ENCODE assay signal across 16 cellular contexts in genomic region chr4:3367866-3368265, GRCh38.
"Had no signal": no experiment of that assay in that cellular context is flagged by ENCODE, and none has a peak within 500 bp of the region (broad histone marks: within the 10 kb centered on the region; RNA-seq: fewer than 3 reads in every experiment).

No MANE protein-coding gene starts in this region.

- DNase-seq: activated CD4-positive, CD25-positive, alpha-beta regulatory T cell treated with anti-CD3 and anti-CD28 coated beads, Interleukin-2, amount 50 U/mL, for 72 hours; activated naive CD4-positive, alpha-beta T cell treated with anti-CD3 and anti-CD28 coated beads, Interleukin-2, amount 50 U/mL, for 16 hours; activated T-cell treated with anti-CD3 and anti-CD28 coated beads, Interleukin-2, amount 50 U/mL, for 24 hours; amniotic stem cell; body of pancreas; erythroblast; left colon; midbrain; stimulated activated CD4-positive, alpha-beta T cell treated with anti-CD3 and anti-CD28 coated beads, Interleukin-12 subunit alpha, Interleukin-12 subunit beta, amount 100 ng/mL, for 4 hours; stimulated activated CD4-positive, alpha-beta T cell treated with anti-CD3 and anti-CD28 coated beads, Interleukin-2, amount 100 ng/mL, for 24 hours; stimulated activated naive B cell treated with anti-CD40 and anti-IgM and Interleukin-4, amounts not matched to agents 10 μg/mL and 1 μg/mL and 100 μg/mL, for 72 hours; T1000; tibial artery; uterus had no signal

- H3K27ac Mint-ChIP-seq: activated T-cell treated with anti-CD3 and anti-CD28 coated beads, Interleukin-2, amount 50 U/mL, for 24 hours; stimulated activated naive B cell treated with anti-CD40 and anti-IgM and Interleukin-4, amounts not matched to agents 10 μg/mL and 1 μg/mL and 100 μg/mL, for 72 hours had no signal

- H3K4me3 Mint-ChIP-seq: activated T-cell treated with anti-CD3 and anti-CD28 coated beads, Interleukin-2, amount 50 U/mL, for 24 hours; stimulated activated naive B cell treated with anti-CD40 and anti-IgM and Interleukin-4, amounts not matched to agents 10 μg/mL and 1 μg/mL and 100 μg/mL, for 72 hours had no signal

- H3K36me3 Mint-ChIP-seq: stimulated activated naive B cell treated with anti-CD40 and anti-IgM and Interleukin-4, amounts not matched to agents 10 μg/mL and 1 μg/mL and 100 μg/mL, for 72 hours had no signal

- H3K27ac ChIP-seq: body of pancreas, gastroesophageal sphincter, parathyroid adenoma, tibial artery, uterus had no signal

- H3K9me3 Mint-ChIP-seq: activated T-cell treated with anti-CD3 and anti-CD28 coated beads, Interleukin-2, amount 50 U/mL, for 24 hours; stimulated activated naive B cell treated with anti-CD40 and anti-IgM and Interleukin-4, amounts not matched to agents 10 μg/mL and 1 μg/mL and 100 μg/mL, for 72 hours had no signal

- ATAC-seq: body of pancreas; gastroesophageal sphincter; left colon; stimulated activated naive B cell treated with anti-CD40 and anti-IgM and Interleukin-4, amounts not matched to agents 10 μg/mL and 1 μg/mL and 100 μg/mL, for 72 hours had no signal
